In the genomic region with DNA sequence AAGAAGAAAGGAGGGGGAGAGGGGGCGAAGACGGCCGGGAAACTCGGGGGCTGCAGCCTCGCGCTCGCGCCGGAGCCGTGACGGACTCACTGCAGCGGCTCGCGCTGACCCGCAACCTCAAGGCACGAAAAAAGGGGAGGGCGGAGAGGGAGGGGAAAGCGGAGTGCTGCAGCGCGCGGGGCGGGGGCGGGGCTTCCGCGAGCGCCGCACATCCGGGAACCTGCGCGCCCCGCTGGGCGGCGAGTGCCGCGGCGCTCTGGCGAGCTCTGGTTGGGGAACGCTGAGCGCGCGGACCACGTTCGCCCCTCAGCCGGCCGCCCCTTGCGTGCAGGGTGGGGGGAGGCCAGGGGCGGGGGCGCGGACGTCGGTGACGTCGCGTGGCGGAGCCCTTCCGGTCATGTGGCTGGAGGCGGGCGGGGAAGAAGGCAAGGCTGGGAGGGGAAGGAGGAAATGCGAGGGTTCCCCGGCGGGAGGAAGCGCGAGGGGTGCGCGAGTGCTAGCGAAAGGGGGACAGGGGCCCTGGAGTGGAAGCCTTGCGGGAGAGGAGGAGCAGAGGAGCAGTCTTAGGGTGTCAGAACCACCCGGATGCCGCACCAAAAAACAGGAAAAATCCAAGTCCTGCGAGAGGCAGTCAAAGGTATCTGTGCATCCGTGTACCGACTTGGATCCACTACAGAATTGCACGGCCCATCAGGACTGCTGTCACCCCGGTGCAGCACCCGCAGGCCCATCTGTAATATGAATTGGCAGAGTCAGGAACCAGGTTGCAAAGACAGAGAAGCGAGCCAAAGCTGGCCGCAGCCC, we compare ENCODE assay signal across 8 cellular contexts. TPM values are rescaled to one million over a fixed set of nuclear protein-coding genes. Genes with fewer than 3 reads are reported as not detected.
DNase-seq lines count a peak whose midpoint lies in the region; ATAC-seq and TF ChIP-seq lines count a peak whose summit lies in the region.

A gene with protein sequence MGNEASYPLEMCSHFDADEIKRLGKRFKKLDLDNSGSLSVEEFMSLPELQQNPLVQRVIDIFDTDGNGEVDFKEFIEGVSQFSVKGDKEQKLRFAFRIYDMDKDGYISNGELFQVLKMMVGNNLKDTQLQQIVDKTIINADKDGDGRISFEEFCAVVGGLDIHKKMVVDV (minus strand): TSS at position 126 of the 804 bp plus-strand sequence. CDS start 405 bp downstream, outside the sequence.

- H3K27me3 Mint-ChIP-seq in dendritic cell treated with granulocyte-macrophage colony-stimulating factor and Interleukin-4, amounts not matched to agents 40 ng/mL and 50 ng/mL, for 4 days, result no peaks in the 10 kb centered on the region

- no peaks in the 10 kb centered on the region for H3K9me3 Mint-ChIP-seq in dendritic cell treated with granulocyte-macrophage colony-stimulating factor and Interleukin-4, amounts not matched to agents 40 ng/mL and 50 ng/mL, for 4 days

- peak within 1 kb of the TSS; percentile 99 for H3K4me3 Mint-ChIP-seq in dendritic cell treated with granulocyte-macrophage colony-stimulating factor and Interleukin-4, amounts not matched to agents 40 ng/mL and 50 ng/mL, for 4 days

- H3K36me3 ChIP-seq in left lung, result no peaks in the 10 kb centered on the region

- H3K27me3 ChIP-seq in left lung, result no peaks in the 10 kb centered on the region

- peak; percentile 83 for ATAC-seq in GM19372 (IDR thresholded peaks at IDR 0.05; ENCODE audit: low read depth, unreplicated experiment)
- peak; percentile 83 for ATAC-seq in HG03521 (IDR thresholded peaks at IDR 0.05; ENCODE audit: unreplicated experiment)
- peak; percentile 92 for ATAC-seq in left lung

- H3K9me3 ChIP-seq in left lung, result no peaks in the 10 kb centered on the region

- peaks cover 35% of the 10 kb centered on the region for H3K4me1 Mint-ChIP-seq in dendritic cell treated with granulocyte-macrophage colony-stimulating factor and Interleukin-4, amounts not matched to agents 40 ng/mL and 50 ng/mL, for 4 days (ENCODE audit: low read depth)

- H3K36me3 Mint-ChIP-seq in dendritic cell treated with granulocyte-macrophage colony-stimulating factor and Interleukin-4, amounts not matched to agents 40 ng/mL and 50 ng/mL, for 4 days (ENCODE audit: low read depth), result peaks cover 27% of the 10 kb centered on the region

- no peak for TF ChIP-seq CTCF in left lung (IDR thresholded peaks at IDR 0.05)

- peaks cover 15 to 61% of the 10 kb centered on the region in 2 donors for H3K4me1 ChIP-seq in left lung

- intact Hi-C loops in dendritic cell treated with granulocyte-macrophage colony-stimulating factor and Interleukin-4, amounts not matched to agents 40 ng/mL and 50 ng/mL, for 4 days (cut with micrococcal nuclease), result loop anchor here (2.0 to 5.0 kb wide), 2 partner anchors 35 to 96 kb away; partner anchors contain the start of gene PNO1
- intact Hi-C loops in left lung (cut with DNase I), result no loop called here

- H3K27ac Mint-ChIP-seq in dendritic cell treated with granulocyte-macrophage colony-stimulating factor and Interleukin-4, amounts not matched to agents 40 ng/mL and 50 ng/mL, for 4 days, result peak within 1 kb of the TSS; percentile 97

- H3K4me3 ChIP-seq in left lung, result peak within 1 kb of the TSS; percentile 75 to 81

- H3K27ac ChIP-seq in left lung, result peak within 1 kb of the TSS; percentile 96 to 99

- peak; percentile 70 to 98 (median 96) for DNase-seq in C1 segment of cervical spinal cord (lab: John Stamatoyannopoulos, UW)
- DNase-seq in NCI-H748 treated with DMSO at 0.1 percent for 48 hours (lab: John Stamatoyannopoulos, UW), result peak; percentile 62
- DNase-seq in activated CD4-positive, alpha-beta T cell treated with anti-CD3 and anti-CD28 coated beads, Interleukin-2, amount 50 U/mL, for 4 hours, result peak; percentile 85 to 90
- peak; percentile 96 to 98 for DNase-seq in left lung
- peak; percentile 88 for DNase-seq in stimulated activated CD4-positive, alpha-beta T cell treated with anti-CD3 and anti-CD28 coated beads, Interleukin-2, amount 100 ng/mL, for 4 hours (ENCODE audit: low read depth)

RNA-seq across cellular contexts. Expression of the gene that starts here (rescaled TPM):
- 10 to 100 TPM; 50.2 to 69.0 TPM for total RNA-seq in left lung

Comparison
In these comparisons a context has a peak if more than half of its experiments do, and no peak if none do; other contexts are left out.
1. Peak in every context shown above with its lines: DNase-seq, ATAC-seq, H3K4me3 ChIP-seq and H3K27ac ChIP-seq.